Comparison of ENCODE assay signal across 1 cellular context in genomic region chr1:79040424-79041089, GRCh38.
TF ChIP-seq lines count a peak whose summit lies in the region.

No MANE protein-coding gene starts in this region.

TF ChIP-seq in GM12878, 131 proteins besides CTCF, POLR2A, EP300 and RAD21 (continued from another document):
- peak; percentile 96 for TF ChIP-seq ATF2 (IDR thresholded peaks at IDR 0.05; ENCODE audit: low read length)
- no peak for TF ChIP-seq STAT3 (IDR thresholded peaks at IDR 0.05; ENCODE audit: low read depth, low read length)
- no peak for TF ChIP-seq SREBF2 (IDR thresholded peaks at IDR 0.05; ENCODE audit: low read length)
